ENCODE assay signal across 19 cellular contexts in the genomic region with DNA sequence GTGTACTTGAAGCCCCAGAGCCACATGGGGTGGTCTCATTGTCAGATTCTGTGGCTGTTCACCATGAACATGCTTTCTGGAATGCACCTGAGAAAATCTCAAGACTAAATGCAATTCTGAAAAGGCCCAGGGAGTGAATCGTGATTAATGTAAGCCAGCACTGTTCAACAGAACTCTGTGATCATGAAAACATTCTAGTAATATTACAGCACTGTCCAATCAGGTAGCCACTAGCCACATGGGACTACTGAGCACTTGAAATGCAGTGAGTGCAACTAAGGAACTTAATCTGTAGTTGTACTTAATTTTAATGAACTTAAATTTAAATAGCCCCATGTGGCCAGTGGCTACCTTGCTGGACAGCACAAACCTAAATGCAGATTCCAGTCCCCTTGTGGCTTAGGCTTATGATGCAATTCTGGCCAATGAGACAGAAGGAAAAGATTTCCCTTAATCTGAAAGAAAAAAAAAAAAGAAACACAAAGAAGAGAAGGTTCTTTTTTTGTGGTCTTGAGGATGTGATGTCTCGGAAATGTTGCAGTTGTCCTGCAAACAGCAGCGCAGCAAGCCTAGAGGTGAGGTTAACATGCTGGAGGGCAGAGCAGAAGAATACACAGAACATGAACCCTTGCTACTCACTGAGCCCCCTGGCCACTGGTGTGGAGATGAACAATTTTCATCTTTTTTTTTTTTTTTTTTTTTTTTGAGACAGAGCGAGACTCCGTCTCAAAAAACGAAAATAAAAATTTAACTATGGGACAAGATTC. TPM values are rescaled to one million over a fixed set of nuclear protein-coding genes. Genes with fewer than 3 reads are reported as not detected.
A peak's percentile ranks its signal among the peaks of the same experiment; 100 is the strongest.
DNase-seq lines count a peak whose midpoint lies in the region; ATAC-seq and TF ChIP-seq lines count a peak whose summit lies in the region.
"Had no signal": no experiment of that assay in that cellular context is flagged by ENCODE, and none has a peak within 500 bp of the region (broad histone marks: within the 10 kb centered on the region; RNA-seq: fewer than 3 reads in every experiment).

No MANE protein-coding gene starts in this region.

- peaks cover 65% of the 10 kb centered on the region for H3K4me1 Mint-ChIP-seq in CD14-positive monocyte

- peaks cover 75% of the 10 kb centered on the region for H3K4me1 ChIP-seq in OCI-LY3 (ENCODE audit: low read length)

- peak overlapping the region in 4 of 7 donors; percentile 19 to 84 (median 74) for H3K27ac Mint-ChIP-seq in CD14-positive monocyte

- no peaks in the 10 kb centered on the region for H3K9me3 ChIP-seq in OCI-LY3 (ENCODE audit: insufficient read depth, low read length)
- H3K9me3 ChIP-seq: Peyer's patch, suprapubic skin had no signal

- H3K27me3 Mint-ChIP-seq in CD14-positive monocyte (ENCODE audit: low read depth in 3 of 3): peaks cover 0 to 2% (median 0%) of the 10 kb centered on the region in 3 donors
- H3K27me3 Mint-ChIP-seq: natural killer cell treated with Interleukin-12 subunit alpha and Interleukin-12 subunit beta and Interleukin-15 and Interleukin-18, amount 100 ng/mL, for 72 hours had no signal

- H3K9me3 Mint-ChIP-seq in CD14-positive monocyte: peaks cover 0 to 5% (median 3%) of the 10 kb centered on the region in 7 donors
- H3K9me3 Mint-ChIP-seq: natural killer cell treated with Interleukin-12 subunit alpha and Interleukin-12 subunit beta and Interleukin-15 and Interleukin-18, amount 100 ng/mL, for 72 hours had no signal

- peak overlapping the region; percentile 96 for H3K27ac ChIP-seq in OCI-LY3 (ENCODE audit: low read length)
- H3K27ac ChIP-seq: 22Rv1, suprapubic skin had no signal

- no peak overlapping the region for H2AFZ ChIP-seq in OCI-LY3 (ENCODE audit: low read depth, low read length)

- H3K36me3 Mint-ChIP-seq in CD14-positive monocyte: peaks cover 0 to 4% of the 10 kb centered on the region in 2 donors

- H3K79me2 ChIP-seq in OCI-LY3 (ENCODE audit: low read length): peaks cover 76% of the 10 kb centered on the region

- no peaks in the 10 kb centered on the region for H4K20me1 ChIP-seq in OCI-LY3 (ENCODE audit: insufficient read depth, low read length)

- H3K9ac ChIP-seq in OCI-LY3 (ENCODE audit: low read length): peak overlapping the region; percentile 67; the same call in 1 of the 2 replicates

- H3K4me2 ChIP-seq in OCI-LY3 (ENCODE audit: low read length): peak overlapping the region; percentile 81

- no peaks in the 10 kb centered on the region for H3K27me3 ChIP-seq in OCI-LY3 (ENCODE audit: low read depth, low read length)
- H3K27me3 ChIP-seq: Peyer's patch, suprapubic skin had no signal

- TF ChIP-seq CTCF in CD14-positive monocyte (IDR thresholded peaks at IDR 0.05) (no peak), OCI-LY3 (IDR thresholded peaks at IDR 0.05; ENCODE audit: low read depth, low read length) (no peak)

- intact Hi-C loops in CD14-positive monocyte (cut with micrococcal nuclease): loop anchor here (5.0 to 10.0 kb wide), 3 partner anchors 46 to 81 kb away; partner anchors contain the start of gene SPPL3 (in 2 of the 2)
- intact Hi-C loops in left ventricle myocardium superior (cut with micrococcal nuclease): no loop called here

- peak; percentile 25 for ATAC-seq in left ventricle myocardium superior
- no peak for ATAC-seq in GM19035 (IDR thresholded peaks at IDR 0.05; ENCODE audit: unreplicated experiment)

- no peak overlapping the region for H3K4me3 ChIP-seq in OCI-LY3 (ENCODE audit: low read length)
- H3K4me3 ChIP-seq: Peyer's patch, suprapubic skin had no signal

- DNase-seq in NCI-H2227 (lab: John Stamatoyannopoulos, UW; ENCODE audit: unreplicated experiment): peak; percentile 8
- no peak for DNase-seq in NCI-H2227 treated with DMSO at 0.1 percent for 48 hours (lab: John Stamatoyannopoulos, UW)
- DNase-seq in CD14-positive monocyte (ENCODE audit: low spot score): no peak
- DNase-seq in left ventricle myocardium superior: no peak
- DNase-seq in effector CD8-positive, alpha-beta T cell (lab: John Stamatoyannopoulos, UW): no peak
- no peak for DNase-seq in DMS53 (lab: John Stamatoyannopoulos, UW)
- DNase-seq: activated CD8-positive, alpha-beta memory T cell treated with anti-CD3 and anti-CD28 coated beads for 24 hours; activated effector memory CD4-positive, alpha-beta T cell treated with anti-CD3 and anti-CD28 coated beads, Interleukin-2, amount 50 U/mL, for 16 hours; aorta; mesendoderm; NCI-H146; Peyer's patch; posterior cingulate gyrus; stimulated activated CD4-positive, alpha-beta T cell treated with anti-CD3 and anti-CD28 coated beads, Interleukin-4, amount 100 ng/mL, for 4 hours had no signal

- H3K4me3 Mint-ChIP-seq in CD14-positive monocyte: no peak overlapping the region

- no peaks in the 10 kb centered on the region for H3K36me3 ChIP-seq in OCI-LY3 (replicated peaks; ENCODE audit: low read depth, low read length)
- H3K36me3 ChIP-seq: Peyer's patch, suprapubic skin had no signal

RNA-seq across cellular contexts. Expression of gene SPPL3, which starts 48.2 kb away (rescaled TPM):
- 10 to 100 TPM; 14.5 to 18.6 TPM for polyA plus RNA-seq in CD14-positive monocyte
- total RNA-seq in left ventricle myocardium superior: 34.6 TPM
